1 cellular context compared by ENCODE assay signal in the genomic region with DNA sequence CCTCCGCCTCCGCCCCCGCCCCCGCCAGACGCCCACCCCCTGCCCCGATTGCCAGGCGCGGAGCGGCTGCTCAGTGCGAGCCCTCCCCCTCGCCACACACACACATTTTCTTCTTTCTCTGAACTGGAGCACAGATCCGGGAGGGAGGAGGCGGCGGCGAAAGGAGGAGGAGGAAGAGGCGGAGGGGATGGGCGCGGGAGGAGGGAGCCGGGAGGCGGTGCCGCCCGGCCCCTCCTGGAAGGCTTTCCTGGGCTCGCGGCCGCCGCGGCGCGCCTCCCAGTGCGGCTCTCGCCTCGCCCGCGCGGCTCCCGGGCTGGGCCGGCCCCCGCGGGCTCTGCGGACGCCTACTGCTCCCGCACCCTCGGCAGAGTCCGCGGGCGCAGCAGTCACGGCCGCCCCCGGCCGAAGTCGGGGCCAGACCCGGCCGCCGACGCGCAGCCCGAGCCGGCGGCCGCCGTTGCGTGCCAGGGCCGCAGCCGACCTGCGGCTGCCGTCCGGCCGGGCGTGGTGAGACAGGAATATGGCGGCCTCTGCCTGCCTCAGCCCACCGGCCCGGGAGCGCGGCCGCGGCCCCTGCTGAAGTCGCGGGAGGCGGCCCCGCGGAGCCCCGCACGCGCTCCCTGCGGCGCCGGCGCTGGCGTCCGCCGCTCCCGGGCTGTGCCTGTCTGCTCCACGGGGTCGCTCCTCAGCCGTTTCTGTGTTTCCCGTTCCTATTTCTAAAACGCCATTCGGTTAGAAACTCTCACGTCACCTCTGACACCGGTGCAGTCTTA.
A peak's percentile ranks its signal among the peaks of the same experiment; 100 is the strongest.
TF ChIP-seq lines count a peak whose summit lies in the region.

No MANE protein-coding gene starts in this region.

TF ChIP-seq in GM12878, 131 proteins besides CTCF, POLR2A, EP300 and RAD21 (continued from another document):
- TF ChIP-seq, protein P1, sequence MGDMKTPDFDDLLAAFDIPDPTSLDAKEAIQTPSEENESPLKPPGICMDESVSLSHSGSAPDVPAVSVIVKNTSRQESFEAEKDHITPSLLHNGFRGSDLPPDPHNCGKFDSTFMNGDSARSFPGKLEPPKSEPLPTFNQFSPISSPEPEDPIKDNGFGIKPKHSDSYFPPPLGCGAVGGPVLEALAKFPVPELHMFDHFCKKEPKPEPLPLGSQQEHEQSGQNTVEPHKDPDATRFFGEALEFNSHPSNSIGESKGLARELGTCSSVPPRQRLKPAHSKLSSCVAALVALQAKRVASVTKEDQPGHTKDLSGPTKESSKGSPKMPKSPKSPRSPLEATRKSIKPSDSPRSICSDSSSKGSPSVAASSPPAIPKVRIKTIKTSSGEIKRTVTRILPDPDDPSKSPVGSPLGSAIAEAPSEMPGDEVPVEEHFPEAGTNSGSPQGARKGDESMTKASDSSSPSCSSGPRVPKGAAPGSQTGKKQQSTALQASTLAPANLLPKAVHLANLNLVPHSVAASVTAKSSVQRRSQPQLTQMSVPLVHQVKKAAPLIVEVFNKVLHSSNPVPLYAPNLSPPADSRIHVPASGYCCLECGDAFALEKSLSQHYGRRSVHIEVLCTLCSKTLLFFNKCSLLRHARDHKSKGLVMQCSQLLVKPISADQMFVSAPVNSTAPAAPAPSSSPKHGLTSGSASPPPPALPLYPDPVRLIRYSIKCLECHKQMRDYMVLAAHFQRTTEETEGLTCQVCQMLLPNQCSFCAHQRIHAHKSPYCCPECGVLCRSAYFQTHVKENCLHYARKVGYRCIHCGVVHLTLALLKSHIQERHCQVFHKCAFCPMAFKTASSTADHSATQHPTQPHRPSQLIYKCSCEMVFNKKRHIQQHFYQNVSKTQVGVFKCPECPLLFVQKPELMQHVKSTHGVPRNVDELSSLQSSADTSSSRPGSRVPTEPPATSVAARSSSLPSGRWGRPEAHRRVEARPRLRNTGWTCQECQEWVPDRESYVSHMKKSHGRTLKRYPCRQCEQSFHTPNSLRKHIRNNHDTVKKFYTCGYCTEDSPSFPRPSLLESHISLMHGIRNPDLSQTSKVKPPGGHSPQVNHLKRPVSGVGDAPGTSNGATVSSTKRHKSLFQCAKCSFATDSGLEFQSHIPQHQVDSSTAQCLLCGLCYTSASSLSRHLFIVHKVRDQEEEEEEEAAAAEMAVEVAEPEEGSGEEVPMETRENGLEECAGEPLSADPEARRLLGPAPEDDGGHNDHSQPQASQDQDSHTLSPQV (IDR thresholded peaks at IDR 0.05): no peak
- TF ChIP-seq NR2F1 (conservative IDR thresholded peaks at IDR 0.05) (peak; percentile 72), NR2C1 (IDR thresholded peaks at IDR 0.05) (0 out of 2 replicates have a peak, but pooled peaks have one; percentile 3), SMC3 (IDR thresholded peaks at IDR 0.05; ENCODE audit: borderline replicate concordance, low read length) (no peak)
TF ChIP-seq in GM12878: peak in this region for 12.
